Comparison of ENCODE assay signal across 8 cellular contexts in the genomic region with DNA sequence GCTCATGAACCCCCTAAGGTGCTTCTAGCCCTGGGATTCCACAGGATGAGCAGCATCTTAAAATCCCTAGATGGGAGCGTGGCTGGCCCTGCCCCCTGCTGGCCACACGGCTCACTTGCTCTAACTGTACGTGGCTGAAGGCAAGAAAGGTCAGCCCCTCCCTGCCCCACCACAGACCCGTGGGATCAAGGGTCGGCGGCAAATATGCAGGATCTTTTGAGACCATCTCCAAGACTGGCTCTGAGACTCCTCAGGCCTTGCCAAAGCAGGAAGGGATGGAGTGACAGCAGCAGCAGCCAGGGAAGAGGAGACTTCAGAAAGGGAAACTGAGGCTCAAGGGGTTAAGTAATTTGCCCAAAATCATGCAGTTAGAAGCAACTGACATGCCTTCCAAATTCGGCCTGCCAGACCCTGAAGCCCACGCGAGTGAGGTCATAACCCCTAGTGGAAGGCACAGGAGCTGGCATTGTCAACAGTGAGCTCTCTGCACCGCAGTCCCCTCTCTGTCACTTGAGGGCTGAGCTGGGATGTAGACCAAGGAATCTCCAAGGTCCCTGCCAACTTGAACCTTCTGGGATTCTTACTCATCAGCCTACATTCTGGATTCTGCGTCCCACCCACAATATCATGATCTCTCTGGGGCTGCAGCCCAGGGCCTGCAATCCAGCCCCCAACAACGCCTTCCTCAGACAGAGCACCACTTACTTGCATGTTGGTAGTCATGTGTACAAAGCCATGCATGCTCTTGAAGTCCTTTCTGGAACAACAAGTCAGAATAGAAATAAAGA. TPM values are rescaled to one million over a fixed set of nuclear protein-coding genes. Genes with fewer than 3 reads are reported as not detected.
A peak's percentile ranks its signal among the peaks of the same experiment; 100 is the strongest.
DNase-seq lines count a peak whose midpoint lies in the region; ATAC-seq and TF ChIP-seq lines count a peak whose summit lies in the region.

No MANE protein-coding gene starts in this region.

- ATAC-seq in HG03378 (IDR thresholded peaks at IDR 0.05; ENCODE audit: unreplicated experiment) = no peak

- H3K4me1 ChIP-seq in DOHH2 (ENCODE audit: control insufficient read depth, low read length) (no peaks in the 10 kb centered on the region), mesodermal cell (ENCODE audit: control insufficient read depth, insufficient read depth, low read length, poor library complexity, severe bottlenecking) (peaks cover 14% of the 10 kb centered on the region)
- peaks cover 5% of the 10 kb centered on the region for H3K4me1 ChIP-seq in effector memory CD4-positive, alpha-beta T cell (ENCODE audit: control insufficient read depth, insufficient read depth, low read length, poor library complexity, severe bottlenecking)

- H3K79me2 ChIP-seq in DOHH2 (ENCODE audit: control insufficient read depth, low read length) = no peaks in the 10 kb centered on the region

- peaks cover 2% of the 10 kb centered on the region for H3K27me3 Mint-ChIP-seq in HFFc6 (ENCODE audit: insufficient read depth)
- H3K27me3 Mint-ChIP-seq in activated CD4-positive, alpha-beta memory T cell treated with anti-CD3 and anti-CD28 coated beads for 36 hours = no peaks in the 10 kb centered on the region

- no peaks in the 10 kb centered on the region for H3K36me3 ChIP-seq in DOHH2 (ENCODE audit: control insufficient read depth, low read length)
- H3K36me3 ChIP-seq in effector memory CD4-positive, alpha-beta T cell (ENCODE audit: control insufficient read depth, insufficient read depth, low read length) = no peaks in the 10 kb centered on the region
- peaks cover 77% of the 10 kb centered on the region for H3K36me3 ChIP-seq in mesodermal cell (ENCODE audit: control insufficient read depth, insufficient read depth, low read length)

- no peaks in the 10 kb centered on the region for H3K27me3 ChIP-seq in DOHH2 (ENCODE audit: control insufficient read depth, low read length)
- no peaks in the 10 kb centered on the region for H3K27me3 ChIP-seq in effector memory CD4-positive, alpha-beta T cell (replicated peaks; ENCODE audit: control insufficient read depth, insufficient read depth, low read length, poor library complexity, severe bottlenecking)

- DNase-seq in HFFc6 (peak; percentile 53), NCI-H748 (lab: John Stamatoyannopoulos, UW; ENCODE audit: unreplicated experiment) (peak; percentile 71)
- peak; percentile 82 for DNase-seq in activated CD4-positive, alpha-beta memory T cell treated with anti-CD3 and anti-CD28 coated beads for 36 hours
- peak; percentile 26 to 45 (median 27) for DNase-seq in effector memory CD4-positive, alpha-beta T cell
- DNase-seq in stimulated activated CD8-positive, alpha-beta memory T cell treated with anti-CD3 and anti-CD28 coated beads, Interleukin-7, amount 100 ng/mL, for 1 hour (ENCODE audit: low read depth in 2 of 2) = peak; percentile 20 to 35

- H3K4me1 Mint-ChIP-seq in HFFc6 (ENCODE audit: low read depth) = peaks cover 38% of the 10 kb centered on the region
- H3K4me1 Mint-ChIP-seq in activated CD4-positive, alpha-beta memory T cell treated with anti-CD3 and anti-CD28 coated beads for 36 hours (ENCODE audit: low read depth) = peaks cover 5% of the 10 kb centered on the region

- peaks cover 27% of the 10 kb centered on the region for H3K36me3 Mint-ChIP-seq in HFFc6 (ENCODE audit: low read depth)
- H3K36me3 Mint-ChIP-seq in activated CD4-positive, alpha-beta memory T cell treated with anti-CD3 and anti-CD28 coated beads for 36 hours = no peaks in the 10 kb centered on the region

- H3K27ac Mint-ChIP-seq in HFFc6 = peak overlapping the region; percentile 73
- H3K27ac Mint-ChIP-seq in activated CD4-positive, alpha-beta memory T cell treated with anti-CD3 and anti-CD28 coated beads for 36 hours = no peak overlapping the region

- no peak overlapping the region for H3K27ac ChIP-seq in DOHH2 (ENCODE audit: low read depth, low read length)
- H3K27ac ChIP-seq in effector memory CD4-positive, alpha-beta T cell (ENCODE audit: insufficient read depth, low read length, poor library complexity, severe bottlenecking) = no peak overlapping the region
- H3K27ac ChIP-seq in mesodermal cell (ENCODE audit: low read depth, low read length, severe bottlenecking) = peak overlapping the region; percentile 10

- no peaks in the 10 kb centered on the region for H4K20me1 ChIP-seq in DOHH2 (ENCODE audit: control insufficient read depth, insufficient read depth, low read depth, low read length)

- POLR2A ChIA-PET in activated CD4-positive, alpha-beta memory T cell treated with anti-CD3 and anti-CD28 coated beads for 36 hours (lab: Charles Lee) = interaction anchor here (1.1 to 1.7 kb wide), 2 partner anchors 66 to 71 kb away, joined by 3 to 5 read pairs; no protein-coding TSS in a partner anchor

- H3K4me3 Mint-ChIP-seq in HFFc6 = no peak overlapping the region; the same call in 1 of the 2 replicates
- H3K4me3 Mint-ChIP-seq in activated CD4-positive, alpha-beta memory T cell treated with anti-CD3 and anti-CD28 coated beads for 36 hours = no peak overlapping the region

- H3K4me3 ChIP-seq in DOHH2 (ENCODE audit: low read length) = no peak overlapping the region
- H3K4me3 ChIP-seq in effector memory CD4-positive, alpha-beta T cell (ENCODE audit: insufficient read depth, low read depth, low read length, poor library complexity, severe bottlenecking) = no peak overlapping the region
- no peak overlapping the region for H3K4me3 ChIP-seq in mesodermal cell (ENCODE audit: extremely low read depth, insufficient read depth, low read length, poor library complexity, severe bottlenecking)

- WGBS in mesodermal cell (ENCODE audit: insufficient coverage in 2 of 2), 2 experiments = 37 to 65% methylated on average over 7 to 11 of the region's 12 CpGs

- no peaks in the 10 kb centered on the region for H3K9me3 Mint-ChIP-seq in HFFc6
- no peaks in the 10 kb centered on the region for H3K9me3 Mint-ChIP-seq in activated CD4-positive, alpha-beta memory T cell treated with anti-CD3 and anti-CD28 coated beads for 36 hours

- H3K9me3 ChIP-seq in DOHH2 (ENCODE audit: control insufficient read depth, insufficient read depth, low read length) (no peaks in the 10 kb centered on the region), mesodermal cell (ENCODE audit: control insufficient read depth, low read length) (no peaks in the 10 kb centered on the region)
- H3K9me3 ChIP-seq in effector memory CD4-positive, alpha-beta T cell (ENCODE audit: control insufficient read depth, low read length) = no peaks in the 10 kb centered on the region

- intact Hi-C loops in activated CD4-positive, alpha-beta memory T cell treated with anti-CD3 and anti-CD28 coated beads for 36 hours (cut with micrococcal nuclease) = loop anchor here (1.0 to 5.0 kb wide), 2 partner anchors 70 to 182 kb away; no protein-coding TSS in a partner anchor

- H3K4me2 ChIP-seq in DOHH2 (ENCODE audit: low read length) = no peak overlapping the region

- H3K9me2 ChIP-seq in DOHH2 (replicated peaks; ENCODE audit: control insufficient read depth, low read length) = no peaks in the 10 kb centered on the region

- CTCF ChIA-PET in activated CD4-positive, alpha-beta memory T cell treated with anti-CD3 and anti-CD28 coated beads for 36 hours (lab: Charles Lee) = interaction anchor here (0.7 to 19.1 kb wide), 32 partner anchors 9 to 428 kb away, joined by 3 to 479 read pairs (median 4); partner anchors contain the start of genes CREB3L1 and DGKZ

- no peaks in the 10 kb centered on the region for H3F3A ChIP-seq in DOHH2 (ENCODE audit: control insufficient read depth, insufficient read depth)

- TF ChIP-seq CTCF in DOHH2 (IDR thresholded peaks at IDR 0.05; ENCODE audit: low read depth, low read length, poor library complexity, severe bottlenecking) (peak; percentile 98), HFFc6 (IDR thresholded peaks at IDR 0.05) (peak; percentile 97)

RNA-seq across cellular contexts. Expression of gene CREB3L1, which starts 31.4 kb away (rescaled TPM):
- 100 to 1,000 TPM; 282 to 328 (median 310) TPM for total RNA-seq in HFFc6 (2021; fragmentation: NEBNext Ultra II Directional; extraction: Animal tissue kit (Norgen Biotek cat#: 25700))
- total RNA-seq in activated CD4-positive, alpha-beta memory T cell treated with anti-CD3 and anti-CD28 coated beads for 36 hours = not detected
- 65.3 TPM for polyA plus RNA-seq in mesodermal cell (2013, experiment 1 of 2)
- polyA plus RNA-seq in mesodermal cell (2013, experiment 2 of 2) = 63.9 TPM

RNA-seq across cellular contexts. Expression of gene DGKZ, which starts 38.4 kb away (rescaled TPM):
- total RNA-seq in HFFc6 (2021; fragmentation: NEBNext Ultra II Directional; extraction: Animal tissue kit (Norgen Biotek cat#: 25700)) = 10 to 100 TPM; 40.4 to 49.8 (median 46.2) TPM
- 10 to 100 TPM; 85.3 to 88.7 TPM for total RNA-seq in activated CD4-positive, alpha-beta memory T cell treated with anti-CD3 and anti-CD28 coated beads for 36 hours
- polyA plus RNA-seq in mesodermal cell (2013, experiment 1 of 2) = 58.8 TPM
- polyA plus RNA-seq in mesodermal cell (2013, experiment 2 of 2) = 45.7 TPM

Comparison
In these comparisons a context has a peak if more than half of its experiments do, and no peak if none do; other contexts are left out.
1. DNase-seq: peak in every context shown above with its lines; median percentile 82 in activated CD4-positive, alpha-beta memory T cell treated with anti-CD3 and anti-CD28 coated beads for 36 hours; 71 in NCI-H748; 53 in HFFc6; 28 in stimulated activated CD8-positive, alpha-beta memory T cell treated with anti-CD3 and anti-CD28 coated beads, Interleukin-7, amount 100 ng/mL, for 1 hour; 27 in effector memory CD4-positive, alpha-beta T cell.
2. RNA of gene CREB3L1, which starts 31.4 kb away (total RNA-seq): 282 to 328 TPM in HFFc6; not detected in activated CD4-positive, alpha-beta memory T cell treated with anti-CD3 and anti-CD28 coated beads for 36 hours; every median in the first group is over 100 times any median in the second.